ENCODE assay signal across 15 cellular contexts in the genomic region with DNA sequence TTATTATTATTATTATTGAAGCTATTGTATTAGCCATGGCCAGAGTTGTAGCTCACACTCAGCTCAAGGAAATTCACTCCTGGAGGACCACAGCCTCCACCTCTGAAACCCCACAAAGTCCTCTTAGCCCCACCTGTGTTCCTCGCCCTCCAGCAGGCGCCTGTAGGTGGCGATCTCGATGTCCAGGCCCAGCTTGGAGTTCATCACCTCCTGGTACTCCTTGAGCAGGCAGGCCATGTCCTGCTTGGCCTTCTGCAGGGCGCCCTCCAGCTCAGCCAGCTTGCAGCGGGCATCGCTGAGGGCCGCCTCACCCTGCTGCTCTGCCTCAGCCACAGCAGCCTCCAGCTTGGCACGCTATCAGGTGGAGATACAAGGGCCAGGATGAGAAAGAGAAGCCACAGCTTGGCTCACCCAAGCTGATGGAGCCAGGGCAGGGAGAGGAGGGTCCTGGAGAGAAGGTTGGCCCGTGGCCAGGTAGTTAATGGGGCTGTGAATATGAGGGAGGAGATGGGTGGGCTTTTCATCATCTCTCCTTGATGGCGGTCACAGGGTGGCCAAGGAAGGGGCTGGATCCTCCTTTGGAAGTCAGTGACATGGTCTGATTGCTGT. TPM values are rescaled to one million over a fixed set of nuclear protein-coding genes. Genes with fewer than 3 reads are reported as not detected.
DNase-seq lines count a peak whose midpoint lies in the region; ATAC-seq, FAIRE-seq and TF ChIP-seq lines count a peak whose summit lies in the region.
"Had no signal": no experiment of that assay in that cellular context is flagged by ENCODE, and none has a peak within 500 bp of the region (broad histone marks: within the 10 kb centered on the region; RNA-seq: fewer than 3 reads in every experiment).

No MANE protein-coding gene starts in this region.

- H3F3A ChIP-seq in OCI-LY1 (ENCODE audit: insufficient read depth, low read length): no peaks in the 10 kb centered on the region

- peaks cover 23% of the 10 kb centered on the region for H3K4me1 ChIP-seq in OCI-LY1 (ENCODE audit: insufficient read depth, low read length, severe bottlenecking)
- peaks cover 7% of the 10 kb centered on the region for H3K4me1 ChIP-seq in body of pancreas

- TF ChIP-seq POLR2A in body of pancreas (IDR thresholded peaks at IDR 0.05): no peak

- ATAC-seq in HG03457 (IDR thresholded peaks at IDR 0.05; ENCODE audit: unreplicated experiment) (no peak), body of pancreas (no peak)
- ATAC-seq: activated naive CD4-positive, alpha-beta T cell treated with anti-CD3 and anti-CD28 coated beads, Interleukin-2, amount 50 U/mL, for 72 hours had no signal

- no peaks in the 10 kb centered on the region for H4K20me1 ChIP-seq in OCI-LY1 (ENCODE audit: insufficient read depth, low read length)

- H3K79me2 ChIP-seq in OCI-LY1 (ENCODE audit: insufficient read depth, low read length): no peaks in the 10 kb centered on the region
- H3K79me2 ChIP-seq: hepatocyte had no signal

- WGBS in body of pancreas, 2 donors: 89 to 94% methylated on average over 10 to 11 of the region's 11 CpGs

- TF ChIP-seq CTCF in 22Rv1 (IDR thresholded peaks at IDR 0.05) (peak; percentile 67), GM06990 (IDR thresholded peaks at IDR 0.05; ENCODE audit: insufficient read depth, low read length, poor library complexity, severe bottlenecking) (peak; percentile 63), OCI-LY1 (IDR thresholded peaks at IDR 0.05; ENCODE audit: low read length) (peak; percentile 50), epithelial cell of esophagus (IDR thresholded peaks at IDR 0.05; ENCODE audit: insufficient read depth, low read depth, low read length, missing control alignments) (peak; percentile 12), body of pancreas (IDR thresholded peaks at IDR 0.05) (no peak)

- H3K27me3 ChIP-seq in GM06990 (replicated peaks; ENCODE audit: control insufficient read depth, insufficient read depth, low read length) (no peaks in the 10 kb centered on the region; the same call in none of the 2 replicates), OCI-LY1 (ENCODE audit: insufficient read depth, low read length) (no peaks in the 10 kb centered on the region), body of pancreas (no peaks in the 10 kb centered on the region)
- H3K27me3 ChIP-seq: hepatocyte, SJCRH30, thyroid gland had no signal

- H3K9ac ChIP-seq in OCI-LY1 (ENCODE audit: low read length): no peak overlapping the region

- H3K9me2 ChIP-seq in OCI-LY1 (ENCODE audit: low read depth, low read length): no peaks in the 10 kb centered on the region

- DNase-seq in GM06990 (ENCODE audit: extremely low read depth, insufficient read length): no peak
- DNase-seq in epithelial cell of esophagus (ENCODE audit: low read depth): no peak
- DNase-seq in activated CD8-positive, alpha-beta memory T cell treated with anti-CD3 and anti-CD28 coated beads for 24 hours: no peak
- DNase-seq in urothelium cell line (ENCODE audit: low spot score): no peak
- no peak for DNase-seq in body of pancreas
- DNase-seq: activated CD4-positive, alpha-beta T cell treated with anti-CD3 and anti-CD28 coated beads for 4 hours; mesenchymal stem cell; NCI-H2227 treated with DMSO at 0.1 percent for 48 hours; SJCRH30; thyroid gland had no signal

- H3K36me3 ChIP-seq in GM06990 (ENCODE audit: control insufficient read depth, insufficient read depth, low read length) (no peaks in the 10 kb centered on the region), OCI-LY1 (ENCODE audit: insufficient read depth, low read length) (no peaks in the 10 kb centered on the region), body of pancreas (replicated peaks in 1 of 2; ENCODE audit: insufficient read depth in 1 of 2, low read depth in 2 of 2) (no peaks in the 10 kb centered on the region)
- H3K36me3 ChIP-seq: SJCRH30, thyroid gland had no signal

- H3K27ac ChIP-seq in 22Rv1 (no peak overlapping the region), OCI-LY1 (ENCODE audit: low read depth, low read length, poor library complexity, severe bottlenecking) (no peak overlapping the region), body of pancreas (no peak overlapping the region)
- H3K27ac ChIP-seq: hepatocyte, SJCRH30, thyroid gland had no signal

- H3K4me3 ChIP-seq in GM06990 (replicated peaks; ENCODE audit: low read depth, low read length) (no peak overlapping the region), OCI-LY1 (ENCODE audit: low read depth, low read length, poor library complexity, severe bottlenecking) (no peak overlapping the region), epithelial cell of esophagus (ENCODE audit: low read length) (no peak overlapping the region), body of pancreas (no peak overlapping the region)
- H3K4me3 ChIP-seq: hepatocyte, SJCRH30, thyroid gland had no signal

- no peak for FAIRE-seq in urothelium cell line (lab: Jason Lieb, UNC)

- H3K4me2 ChIP-seq in OCI-LY1 (ENCODE audit: low read length): no peak overlapping the region
- H3K4me2 ChIP-seq: hepatocyte had no signal

- H2AFZ ChIP-seq in OCI-LY1 (ENCODE audit: low read length): no peak overlapping the region
- H2AFZ ChIP-seq: hepatocyte had no signal

- H3K9me3 ChIP-seq in OCI-LY1 (ENCODE audit: low read length) (no peaks in the 10 kb centered on the region), body of pancreas (no peaks in the 10 kb centered on the region)
- H3K9me3 ChIP-seq: SJCRH30, thyroid gland had no signal

- intact Hi-C loops in body of pancreas (cut with DNase I): no loop called here

RNA-seq across cellular contexts. Expression of a gene that starts 5.1 kb away (rescaled TPM):
- total RNA-seq in body of pancreas: not detected
- total RNA-seq: activated naive CD4-positive, alpha-beta T cell treated with anti-CD3 and anti-CD28 coated beads, Interleukin-2, amount 50 U/mL, for 72 hours; hepatocyte; SJCRH30; thyroid gland had no signal

RNA-seq across cellular contexts. Expression of a gene that starts 23.2 kb away (rescaled TPM):
- total RNA-seq in body of pancreas: not detected
- total RNA-seq: activated naive CD4-positive, alpha-beta T cell treated with anti-CD3 and anti-CD28 coated beads, Interleukin-2, amount 50 U/mL, for 72 hours; hepatocyte; SJCRH30; thyroid gland had no signal

RNA-seq across cellular contexts. Expression of a gene that starts 41.0 kb away (rescaled TPM):
- total RNA-seq in body of pancreas: not detected
- total RNA-seq: activated naive CD4-positive, alpha-beta T cell treated with anti-CD3 and anti-CD28 coated beads, Interleukin-2, amount 50 U/mL, for 72 hours; hepatocyte; SJCRH30 had no signal

RNA-seq across cellular contexts. Expression of a gene that starts 43.9 kb away (rescaled TPM):
- not detected for total RNA-seq in body of pancreas
- total RNA-seq: activated naive CD4-positive, alpha-beta T cell treated with anti-CD3 and anti-CD28 coated beads, Interleukin-2, amount 50 U/mL, for 72 hours; hepatocyte; SJCRH30; thyroid gland had no signal

Comparison
In these comparisons a context has a peak if more than half of its experiments do, and no peak if none do; other contexts are left out.
1. CTCF ChIP-seq: peak in 22Rv1 (single experiment), GM06990 (single experiment), OCI-LY1 (single experiment) and epithelial cell of esophagus (single experiment); none in body of pancreas (0 of 7).